9 cellular contexts compared by ENCODE assay signal in the genomic region with DNA sequence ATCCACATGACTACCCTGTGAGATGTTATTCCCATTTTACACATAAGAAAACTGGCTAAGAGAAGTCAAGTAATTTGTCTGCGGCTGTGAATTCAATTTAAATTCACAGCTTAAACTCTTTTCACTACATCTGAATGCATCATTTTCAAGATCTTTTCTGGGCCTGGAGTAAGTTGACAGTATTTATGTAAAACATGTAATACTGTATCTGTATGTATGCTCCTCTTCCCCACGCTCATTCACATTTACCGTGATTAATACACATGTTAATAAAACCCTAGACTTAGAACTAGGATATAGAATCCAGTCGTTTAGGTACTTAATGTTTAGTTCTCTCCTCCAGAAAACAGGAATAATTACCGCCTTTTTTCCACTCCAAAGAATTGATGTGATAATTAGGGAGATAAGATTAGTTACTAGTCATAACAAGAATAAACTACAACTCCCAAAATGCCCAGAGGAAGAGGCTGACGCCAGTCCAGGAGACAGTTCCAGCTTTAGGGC. TPM values are rescaled to one million over a fixed set of nuclear protein-coding genes. Genes with fewer than 3 reads are reported as not detected.
DNase-seq lines count a peak whose midpoint lies in the region; ATAC-seq, FAIRE-seq and TF ChIP-seq lines count a peak whose summit lies in the region.
"Had no signal": no experiment of that assay in that cellular context is flagged by ENCODE, and none has a peak within 500 bp of the region (broad histone marks: within the 10 kb centered on the region; RNA-seq: fewer than 3 reads in every experiment).

No MANE protein-coding gene starts in this region.

- H3K4me3 ChIP-seq in keratinocyte (ENCODE audit: control insufficient read depth in 2 of 3, extremely low read depth in 1 of 3, insufficient read depth in 2 of 3, low read depth in 1 of 3, low read length in 3 of 3), result peak overlapping the region in 2 of 3 experiments; percentile 98 to 99
- H3K4me3 ChIP-seq in testis, result peak overlapping the region; percentile 78 to 85
- no peak overlapping the region for H3K4me3 ChIP-seq in aorta (ENCODE audit: low read length in 2 of 2)

- DNase-seq in activated naive CD4-positive, alpha-beta T cell treated with anti-CD3 and anti-CD28 coated beads for 36 hours, result no peak
- no peak for DNase-seq in activated naive CD4-positive, alpha-beta T cell treated with anti-CD3 and anti-CD28 coated beads, Interleukin-2, amount 50 U/mL, for 16 hours
- no peak for DNase-seq in T-helper 17 cell
- no peak for DNase-seq in keratinocyte (ENCODE audit: low read depth, low spot score)
- DNase-seq in testis, result no peak
- no peak for DNase-seq in COR-L47 (lab: John Stamatoyannopoulos, UW)
- DNase-seq in aorta, result no peak

- H3K9me1 ChIP-seq in keratinocyte (ENCODE audit: control insufficient read depth, extremely low read depth, insufficient read depth, low read length), result no peaks in the 10 kb centered on the region

- H3K36me3 ChIP-seq in keratinocyte (ENCODE audit: control insufficient read depth in 2 of 2, extremely low read depth in 1 of 2, insufficient read depth in 2 of 2, low read length in 2 of 2), result no peaks in the 10 kb centered on the region
- no peaks in the 10 kb centered on the region for H3K36me3 ChIP-seq in testis (ENCODE audit: low read depth, missing control alignments)
- no peaks in the 10 kb centered on the region for H3K36me3 ChIP-seq in aorta (ENCODE audit: control insufficient read depth in 1 of 2, insufficient read depth in 2 of 2, low read length in 1 of 2)
- H3K36me3 ChIP-seq: brain microvascular endothelial cell had no signal

- H3K9ac ChIP-seq in keratinocyte (ENCODE audit: control insufficient read depth, extremely low read depth, insufficient read depth, low read length), result peak overlapping the region; percentile 91

- H3K4me1 Mint-ChIP-seq in activated naive CD4-positive, alpha-beta T cell treated with anti-CD3 and anti-CD28 coated beads for 36 hours (ENCODE audit: low read depth), result peaks cover 25% of the 10 kb centered on the region
- peaks cover 29% of the 10 kb centered on the region for H3K4me1 Mint-ChIP-seq in T-helper 17 cell

- peaks cover 24% of the 10 kb centered on the region for H3K79me2 ChIP-seq in keratinocyte (ENCODE audit: control insufficient read depth, insufficient read depth, low read length)

- peak overlapping the region; percentile 81 for H3K27ac Mint-ChIP-seq in activated naive CD4-positive, alpha-beta T cell treated with anti-CD3 and anti-CD28 coated beads for 36 hours
- peak overlapping the region; percentile 87 for H3K27ac Mint-ChIP-seq in T-helper 17 cell

- TF ChIP-seq POLR2A in testis (IDR thresholded peaks at IDR 0.05), result no peak

- H3K9me3 ChIP-seq in T-helper 17 cell (ENCODE audit: control insufficient read depth, low read length, poor library complexity, severe bottlenecking) (no peaks in the 10 kb centered on the region), keratinocyte (ENCODE audit: control insufficient read depth, low read depth, low read length) (no peaks in the 10 kb centered on the region), testis (no peaks in the 10 kb centered on the region), aorta (ENCODE audit: control insufficient read depth, low read length) (no peaks in the 10 kb centered on the region)

- no peak for FAIRE-seq in keratinocyte (lab: Jason Lieb, UNC)

- peak overlapping the region; percentile 86 for H3K4me3 Mint-ChIP-seq in activated naive CD4-positive, alpha-beta T cell treated with anti-CD3 and anti-CD28 coated beads for 36 hours
- H3K4me3 Mint-ChIP-seq in T-helper 17 cell, result peak overlapping the region; percentile 98

- 22 to 33% methylated on average over 6 of the region's 6 CpGs for WGBS in testis, 2 donors
- 48 to 49% methylated on average over 6 of the region's 6 CpGs for WGBS in aorta, 2 donors

- no peaks in the 10 kb centered on the region for H4K20me1 ChIP-seq in keratinocyte (ENCODE audit: control insufficient read depth, extremely low read depth, insufficient read depth, low read length)

- peak overlapping the region; percentile 72 for H3K4me2 ChIP-seq in keratinocyte (ENCODE audit: control insufficient read depth, extremely low read depth, insufficient read depth, low read depth, low read length)

- no peak for TF ChIP-seq CTCF in keratinocyte (optimal IDR thresholded peaks at IDR 0.05 in 1 of 3, IDR thresholded peaks at IDR 0.05 in 1 of 3, conservative IDR thresholded peaks at IDR 0.05 in 1 of 3; ENCODE audit: extremely low read depth in 1 of 3, insufficient read depth in 2 of 3, low read length in 3 of 3)
- no peak for TF ChIP-seq CTCF in testis (IDR thresholded peaks at IDR 0.05)

- no peaks in the 10 kb centered on the region for H3K27me3 Mint-ChIP-seq in activated naive CD4-positive, alpha-beta T cell treated with anti-CD3 and anti-CD28 coated beads for 36 hours (ENCODE audit: low read depth)
- no peaks in the 10 kb centered on the region for H3K27me3 Mint-ChIP-seq in T-helper 17 cell

- no peaks in the 10 kb centered on the region for H3K27me3 ChIP-seq in keratinocyte (ENCODE audit: control insufficient read depth, extremely low read depth, insufficient read depth, low read length)
- H3K27me3 ChIP-seq in testis, result no peaks in the 10 kb centered on the region
- no peaks in the 10 kb centered on the region for H3K27me3 ChIP-seq in aorta (ENCODE audit: control insufficient read depth in 1 of 2, insufficient read depth in 2 of 2, low read length in 1 of 2)
- H3K27me3 ChIP-seq: brain microvascular endothelial cell had no signal

- no peaks in the 10 kb centered on the region for H3K36me3 Mint-ChIP-seq in activated naive CD4-positive, alpha-beta T cell treated with anti-CD3 and anti-CD28 coated beads for 36 hours (ENCODE audit: low read depth)
- H3K36me3 Mint-ChIP-seq in T-helper 17 cell (ENCODE audit: low read depth), result peaks cover 5% of the 10 kb centered on the region

- peak overlapping the region; percentile 22 for H2AFZ ChIP-seq in keratinocyte (ENCODE audit: control insufficient read depth, low read length)

- CTCF ChIA-PET in activated naive CD4-positive, alpha-beta T cell treated with anti-CD3 and anti-CD28 coated beads for 36 hours (lab: Charles Lee), result interaction anchor here (0.7 kb wide), 1 partner anchor 372 kb away, joined by 3 read pairs; no protein-coding TSS in a partner anchor

- ATAC-seq in T-helper 17 cell, result no peak
- ATAC-seq in aorta (ENCODE audit: low FRiP score), result no peak
- ATAC-seq in GM21528 (IDR thresholded peaks at IDR 0.05; ENCODE audit: low FRiP score, unreplicated experiment), result no peak

- H3K27ac ChIP-seq in keratinocyte (ENCODE audit: control insufficient read depth, insufficient read depth, low read length) (peak overlapping the region; percentile 78), testis (no peak overlapping the region), aorta (ENCODE audit: low read depth in 1 of 2, low read length in 2 of 2) (no peak overlapping the region)

- peaks cover 13% of the 10 kb centered on the region for H3K4me1 ChIP-seq in keratinocyte (ENCODE audit: control insufficient read depth, extremely low read depth, insufficient read depth, low read length)
- H3K4me1 ChIP-seq in testis, result peaks cover 5% of the 10 kb centered on the region
- peaks cover 0 to 7% of the 10 kb centered on the region in 2 donors for H3K4me1 ChIP-seq in aorta (ENCODE audit: control insufficient read depth in 1 of 2, insufficient read depth in 2 of 2, low read length in 2 of 2)

- no peaks in the 10 kb centered on the region for H3K9me3 Mint-ChIP-seq in activated naive CD4-positive, alpha-beta T cell treated with anti-CD3 and anti-CD28 coated beads for 36 hours

- intact Hi-C loops in activated naive CD4-positive, alpha-beta T cell treated with anti-CD3 and anti-CD28 coated beads for 36 hours (cut with micrococcal nuclease), result loop anchor here (1.0 to 10.0 kb wide), 7 partner anchors 109 to 659 kb away; a partner anchor contains a TSS
- intact Hi-C loops in testis (cut with DNase I; ENCODE audit: low total_unique reads), result no loop called here
- intact Hi-C loops in aorta (cut with DNase I), result loop anchor here in 1 of 2 donors (10.0 kb wide), 1 partner anchor 57 kb away; no protein-coding TSS in a partner anchor

- dilution Hi-C loops in keratinocyte (cut with MboI; ENCODE audit: extremely low pct_ligation_motif_present, low sequenced_read_pairs), result no loop called here

RNA-seq across cellular contexts. Expression of a gene that starts 0.4 kb away (rescaled TPM):
- 10 to 100 TPM; 11.0 to 12.4 TPM for total RNA-seq in activated naive CD4-positive, alpha-beta T cell treated with anti-CD3 and anti-CD28 coated beads for 36 hours
- total RNA-seq in T-helper 17 cell, result 10 to 100 TPM; 28.6 to 30.4 TPM
- 4.2 to 8.4 TPM (median 6.9 TPM) in 3 replicates for polyA plus RNA-seq in keratinocyte
- 7.1 TPM for polyA plus RNA-seq in keratinocyte (2011; ENCODE audit: low read depth)
- 4.7 and 6.1 TPM in 2 replicates for polyA plus RNA-seq in keratinocyte (2011; cell fraction: cytosol; rRNA removed)
- polyA plus RNA-seq in keratinocyte (2011; cell fraction: nucleus; rRNA removed), result 29.7 and 35.3 TPM in 2 replicates
- polyA plus RNA-seq in keratinocyte (2012; ENCODE audit: low replicate concordance), result 2.6 and 3.2 TPM in 2 replicates
- 13.4 to 47.6 TPM (median 40.9 TPM) in 3 replicates for polyA minus RNA-seq in keratinocyte
- 5.8 TPM for polyA minus RNA-seq in keratinocyte (2011; cell fraction: cytosol; rRNA and poly(A)+ RNA removed)
- 24.8 and 41.5 TPM in 2 replicates for polyA minus RNA-seq in keratinocyte (2011; cell fraction: nucleus; rRNA and poly(A)+ RNA removed)
- 10 to 100 TPM; 54.6 to 61.2 TPM for total RNA-seq in testis
- 32.6 TPM for polyA plus RNA-seq in testis (ENCODE audit: insufficient read depth, low read depth, low replicate concordance)
- 1,000 to 10,000 TPM in 1 of 2 donors, 100 to 1,000 TPM in 1; 595 to 1,102 TPM for total RNA-seq in aorta
- polyA plus RNA-seq in aorta, result 100 to 1,000 TPM; 102 to 197 TPM

RNA-seq across cellular contexts. Expression of a gene that starts 6.3 kb away (rescaled TPM):
- 100 to 1,000 TPM; 127 to 146 TPM for total RNA-seq in activated naive CD4-positive, alpha-beta T cell treated with anti-CD3 and anti-CD28 coated beads for 36 hours
- total RNA-seq in T-helper 17 cell (1 to 10 TPM; 1.6 to 2.4 TPM), testis (10 to 100 TPM; 29.9 to 43.9 TPM), aorta (1 to 10 TPM in 1 of 2 donors, under 1 TPM in 1; 0.75 to 1.0 TPM)
- polyA plus RNA-seq in keratinocyte (32.3 to 71.7 TPM (median 53.9 TPM) in 3 replicates), testis (ENCODE audit: insufficient read depth, low read depth, low replicate concordance) (49.0 TPM), aorta (1 to 10 TPM; 1.8 to 3.5 TPM)
- polyA plus RNA-seq in keratinocyte (2011; ENCODE audit: low read depth), result 3.0 TPM
- 27.4 and 56.1 TPM in 2 replicates for polyA plus RNA-seq in keratinocyte (2011; cell fraction: cytosol; rRNA removed)
- polyA plus RNA-seq in keratinocyte (2011; cell fraction: nucleus; rRNA removed), result 25.8 and 27.3 TPM in 2 replicates
- polyA plus RNA-seq in keratinocyte (2012; ENCODE audit: low replicate concordance), result 6.3 and 32.0 TPM in 2 replicates
- 10.8 to 23.1 TPM (median 13.5 TPM) in 3 replicates for polyA minus RNA-seq in keratinocyte
- polyA minus RNA-seq in keratinocyte (2011; cell fraction: cytosol; rRNA and poly(A)+ RNA removed), result 13.2 TPM
- 3.7 and 6.7 TPM in 2 replicates for polyA minus RNA-seq in keratinocyte (2011; cell fraction: nucleus; rRNA and poly(A)+ RNA removed)

Comparison
In these comparisons a context has a peak if more than half of its experiments do, and no peak if none do; other contexts are left out.
1. H3K4me3 ChIP-seq: peak in keratinocyte (2 of 3) and testis (2 of 2); none in aorta (0 of 2).
2. RNA of a gene that starts 0.4 kb away (total RNA-seq): 595 to 1,102 TPM in aorta; 54.6 to 61.2 TPM in testis, 28.6 to 30.4 TPM in T-helper 17 cell and 11.0 to 12.4 TPM in activated naive CD4-positive, alpha-beta T cell treated with anti-CD3 and anti-CD28 coated beads for 36 hours; every median in the first group is over 4 times any median in the second.
3. RNA of a gene that starts 6.3 kb away (total RNA-seq): 127 to 146 TPM in activated naive CD4-positive, alpha-beta T cell treated with anti-CD3 and anti-CD28 coated beads for 36 hours and 29.9 to 43.9 TPM in testis; 1.6 to 2.4 TPM in T-helper 17 cell and 0.75 to 1.0 TPM in aorta; every median in the first group is over 4 times any median in the second.